ENCODE assay signal across 15 cellular contexts in the genomic region with DNA sequence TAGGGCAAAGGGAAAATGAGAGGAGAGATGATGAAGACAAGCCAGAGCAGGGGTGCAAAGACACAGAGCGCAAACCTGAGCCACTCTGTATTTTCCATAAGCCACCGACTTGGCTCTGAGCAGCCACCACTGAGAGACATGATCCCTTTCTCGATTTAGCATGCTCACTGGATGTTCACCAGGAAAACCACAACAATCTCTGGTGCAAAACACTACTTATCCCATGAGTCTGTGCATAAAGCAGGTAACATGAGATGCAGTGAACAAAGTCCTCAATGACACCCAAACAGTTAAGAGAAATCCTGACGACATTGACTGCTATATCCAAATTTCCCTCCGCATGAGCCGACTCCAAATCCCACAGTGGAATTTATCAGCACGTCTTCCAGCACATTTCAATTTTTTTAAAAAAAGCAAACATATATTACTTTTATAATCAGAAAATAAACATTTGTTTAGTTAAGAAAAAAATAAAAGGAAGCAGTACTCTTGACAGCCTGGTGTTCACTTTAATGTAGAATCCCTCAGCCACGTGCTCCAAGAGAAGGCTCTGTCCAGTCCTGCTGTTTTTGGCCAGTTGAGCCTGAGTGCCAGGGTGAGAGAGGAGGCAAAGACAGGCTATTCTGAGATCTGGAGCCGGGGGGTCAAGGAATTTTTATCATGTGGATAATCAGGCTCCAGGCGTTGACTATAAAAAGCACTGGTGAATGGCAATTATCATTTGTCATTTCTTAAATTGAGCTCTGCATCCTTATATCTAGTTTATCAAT.
"Had no signal": no experiment of that assay in that cellular context is flagged by ENCODE, and none has a peak within 500 bp of the region (broad histone marks: within the 10 kb centered on the region; RNA-seq: fewer than 3 reads in every experiment).

No MANE protein-coding gene starts in this region.

- ATAC-seq: effector memory CD8-positive, alpha-beta T cell; lower lobe of right lung; natural killer cell treated with Interleukin-12 subunit alpha and Interleukin-12 subunit beta and Interleukin-15 and Interleukin-18, amount 100 ng/mL, for 72 hours had no signal

- FAIRE-seq: TTC549 had no signal

- H3K36me3 ChIP-seq: adrenal gland, cardiac muscle cell, lower lobe of right lung, right atrium auricular region had no signal

- DNase-seq: activated CD4-positive, alpha-beta T cell treated with anti-CD3 and anti-CD28 coated beads, Interleukin-2, amount 50 U/mL, for 48 hours; activated gamma-delta T cell; adrenal gland; effector memory CD8-positive, alpha-beta T cell; esophagus squamous epithelium; islet precursor cell; lower lobe of right lung; stimulated activated CD4-positive, alpha-beta T cell treated with anti-CD3 and anti-CD28 coated beads, Interleukin-4, amount 100 ng/mL, for 1 hour; stomach had no signal

- H3K27me3 ChIP-seq: adrenal gland, cardiac muscle cell, esophagus squamous epithelium, hepatocyte, right atrium auricular region, stomach had no signal

- H3K4me1 ChIP-seq: adrenal gland, right atrium auricular region had no signal

- H3K9me3 ChIP-seq: adrenal gland, esophagus squamous epithelium, lower lobe of right lung, right atrium auricular region, stomach had no signal

- H3K4me3 ChIP-seq: adrenal gland, cardiac muscle cell, esophagus squamous epithelium, hepatocyte, lower lobe of right lung, right atrium auricular region, smooth muscle cell, stomach had no signal

- H3K27ac ChIP-seq: adrenal gland, cardiac muscle cell, hepatocyte, lower lobe of right lung, right atrium auricular region, stomach had no signal
